1 cellular context compared by ENCODE assay signal in the genomic region with DNA sequence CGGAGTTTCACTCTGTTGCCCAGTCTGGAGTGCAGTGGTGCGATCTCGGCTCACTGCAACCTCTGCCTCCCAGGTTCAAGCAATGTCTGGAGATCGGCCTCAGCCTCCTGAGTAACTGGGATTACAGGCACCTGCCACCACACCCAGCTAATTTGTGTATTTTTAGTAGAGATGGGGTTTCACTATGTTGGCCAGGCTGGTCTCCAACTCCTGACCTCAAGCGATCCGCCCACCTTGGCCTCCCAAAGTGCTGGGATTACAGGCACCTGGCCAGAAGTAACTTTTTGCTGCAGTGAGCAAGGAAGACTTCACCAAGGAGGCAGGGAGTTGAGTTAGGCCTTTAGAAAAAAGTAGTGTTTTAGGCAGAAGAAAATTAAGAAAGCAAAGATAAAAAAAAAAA.
A peak's percentile ranks its signal among the peaks of the same experiment; 100 is the strongest.
TF ChIP-seq lines count a peak whose summit lies in the region.

No MANE protein-coding gene starts in this region.

TF ChIP-seq in HepG2, 621 proteins besides CTCF, POLR2A, EP300 and RAD21:
- peak; percentile 92; the same call in 1 of the 2 replicates for TF ChIP-seq ZNF121 (CRISPR knock-in tag; IDR thresholded peaks at IDR 0.05)
- TF ChIP-seq ZNF292 (CRISPR knock-in tag; IDR thresholded peaks at IDR 0.05; ENCODE audit: borderline replicate concordance, low read depth), result peak; percentile 16; the same call in 1 of the 2 replicates
- 0 out of 2 replicates have a peak, but pooled peaks have one; percentile 44 for TF ChIP-seq ZMYM3 (CRISPR knock-in tag; IDR thresholded peaks at IDR 0.05)
